In the genomic region with DNA sequence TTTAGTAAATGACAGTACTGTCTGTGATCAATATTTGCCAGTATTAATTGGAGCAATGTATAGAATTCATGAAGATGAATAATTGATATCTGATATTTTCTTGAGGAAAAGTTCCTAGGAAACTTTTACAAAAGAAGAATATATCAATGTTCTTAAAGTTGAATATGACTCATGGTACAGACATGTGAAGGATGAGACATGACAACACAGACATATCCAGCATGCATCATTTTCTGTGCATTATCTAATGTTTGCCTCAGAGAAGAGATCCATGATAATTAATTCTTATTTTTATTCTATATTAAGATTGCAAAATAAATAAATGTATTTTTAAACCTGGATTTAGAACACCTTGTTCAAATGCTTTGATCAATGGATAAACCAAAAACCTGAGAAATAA, we compare ENCODE assay signal across 24 cellular contexts.
"Had no signal": no experiment of that assay in that cellular context is flagged by ENCODE, and none has a peak within 500 bp of the region (broad histone marks: within the 10 kb centered on the region; RNA-seq: fewer than 3 reads in every experiment).

No MANE protein-coding gene starts in this region.

- H3K4me3 ChIP-seq: cardiac muscle cell, coronary artery, dorsolateral prefrontal cortex, mucosa of descending colon, testis, transverse colon had no signal

- DNase-seq: activated B cell treated with CpG ODN at 0.5 μM for 24 hours; activated CD4-positive, alpha-beta T cell treated with anti-CD3 and anti-CD28 coated beads, Interleukin-2, amount 50 U/mL, for 1 hour; activated CD8-positive, alpha-beta T cell treated with anti-CD3 and anti-CD28 coated beads for 36 hours; activated gamma-delta T cell treated with Interleukin-2 at 50 U/mL for 16 hours; activated naive CD4-positive, alpha-beta T cell treated with anti-CD3 and anti-CD28 coated beads, Interleukin-2, amount 50 U/mL, for 16 hours; activated naive CD8-positive, alpha-beta T cell treated with anti-CD3 and anti-CD28 coated beads, Interleukin-2, amount 50 U/mL, for 24 hours; activated T-cell treated with anti-CD3 and anti-CD28 coated beads, Interleukin-2, amount 50 U/mL, for 4 hours; anterior cingulate cortex; cerebellar nuclear complex; dorsolateral prefrontal cortex; effector memory CD4-positive, alpha-beta T cell; glutamatergic neuron; left cardiac atrium; left ventricle myocardium superior; mucosa of descending colon; posterior cingulate gyrus; right cardiac atrium; stimulated activated CD4-positive, alpha-beta T cell treated with anti-CD3 and anti-CD28 coated beads, Interleukin-4, amount 100 ng/mL, for 1 hour; stimulated activated naive CD8-positive, alpha-beta T cell treated with anti-CD3 and anti-CD28 coated beads, Interleukin-15, Interleukin-2, amounts not matched to agents 100 U/mL and 50 U/mL, for 24 hours; testis; transverse colon had no signal

- ATAC-seq: activated CD8-positive, alpha-beta T cell treated with anti-CD3 and anti-CD28 coated beads for 36 hours; activated naive CD8-positive, alpha-beta T cell treated with anti-CD3 and anti-CD28 coated beads, Interleukin-2, amount 50 U/mL, for 24 hours; activated T-cell treated with anti-CD3 and anti-CD28 coated beads, Interleukin-2, amount 50 U/mL, for 4 hours; activated T-helper 17 cell treated with anti-CD3 and anti-CD28 coated beads, Interleukin-2, amount 50 U/mL, for 72 hours; left cardiac atrium; left ventricle myocardium superior; mucosa of descending colon; right cardiac atrium; stimulated activated naive CD8-positive, alpha-beta T cell treated with anti-CD3 and anti-CD28 coated beads, Interleukin-15, Interleukin-2, amounts not matched to agents 100 U/mL and 50 U/mL, for 24 hours had no signal
